8 cellular contexts compared by ENCODE assay signal in the genomic region with DNA sequence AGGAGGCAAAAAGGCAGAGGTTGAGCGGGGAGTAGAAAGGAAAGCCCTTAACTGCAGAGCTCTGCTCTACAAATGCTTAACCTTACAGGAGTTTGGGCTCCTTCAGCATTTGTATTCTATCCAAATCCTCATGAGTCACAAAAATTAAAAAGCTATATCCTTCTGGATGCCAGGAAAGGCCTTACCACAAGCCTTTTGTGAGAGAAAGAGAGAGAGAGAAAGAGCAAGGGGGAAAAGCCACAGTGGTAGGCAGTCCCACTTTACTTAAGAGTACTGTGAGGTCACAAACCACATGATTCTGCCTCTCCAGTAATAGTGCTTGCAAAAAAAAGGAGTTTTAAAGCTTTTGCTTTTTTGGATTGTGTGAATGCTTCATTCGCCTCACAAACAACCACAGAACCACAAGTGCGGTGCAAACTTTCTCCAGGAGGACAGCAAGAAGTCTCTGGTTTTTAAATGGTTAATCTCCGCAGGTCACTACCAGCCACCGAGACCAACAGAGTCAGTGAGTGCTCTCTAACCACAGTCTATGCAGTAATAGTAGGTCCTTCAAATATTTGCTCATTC. TPM values are rescaled to one million over a fixed set of nuclear protein-coding genes. Genes with fewer than 3 reads are reported as not detected.
DNase-seq lines count a peak whose midpoint lies in the region; ATAC-seq and TF ChIP-seq lines count a peak whose summit lies in the region.

A gene (plus strand): TSS at position 375 of the 567 bp plus-strand sequence. CDS start 397 bp downstream, outside the sequence.

- WGBS in sigmoid colon, 2 donors, result 65 to 75% methylated on average over 5 of the region's 5 CpGs
- WGBS in stomach, 5 donors, result 37 to 54% (median 50%) methylated on average over 5 of the region's 5 CpGs

- H3K36me3 ChIP-seq in sigmoid colon (no peaks in the 10 kb centered on the region), stomach (no peaks in the 10 kb centered on the region)

- ATAC-seq in omental fat pad (ENCODE audit: low FRiP score), result peak; percentile 51
- no peak for ATAC-seq in HG02870 (IDR thresholded peaks at IDR 0.05; ENCODE audit: unreplicated experiment)

- H3K27ac ChIP-seq in sigmoid colon, result peak within 1 kb of the TSS in 1 of 4 donors; percentile 22
- peak within 1 kb of the TSS in 1 of 5 donors; percentile 3 for H3K27ac ChIP-seq in stomach

- no peaks in the 10 kb centered on the region for H3K27me3 ChIP-seq in sigmoid colon
- H3K27me3 ChIP-seq in stomach, result no peaks in the 10 kb centered on the region

- intact Hi-C loops in sigmoid colon (cut with DNase I), result no loop called here
- intact Hi-C loops in stomach (cut with DNase I; ENCODE audit: low total_unique reads), result no loop called here

- no peak within 1 kb of the TSS for H3K4me3 ChIP-seq in epithelial cell of esophagus (ENCODE audit: low read length)
- peak within 1 kb of the TSS in 2 of 4 donors; percentile 8 to 12 for H3K4me3 ChIP-seq in sigmoid colon
- H3K4me3 ChIP-seq in stomach, result peak within 1 kb of the TSS in 2 of 4 donors; percentile 9 to 21

- H3K9me3 ChIP-seq in sigmoid colon (no peaks in the 10 kb centered on the region), stomach (no peaks in the 10 kb centered on the region)

- TF ChIP-seq EP300 in sigmoid colon (IDR thresholded peaks at IDR 0.05) (no peak), stomach (IDR thresholded peaks at IDR 0.05) (no peak)

- DNase-seq in EL (peak; percentile 68), OCI-M1 (lab: John Stamatoyannopoulos, UW) (peak; percentile 89), epithelial cell of esophagus (ENCODE audit: low read depth) (peak; percentile 13), omental fat pad (ENCODE audit: low spot score) (no peak), sigmoid colon (no peak), stomach (no peak), NCI-H1105 treated with DMSO at 0.1 percent for 48 hours (lab: John Stamatoyannopoulos, UW) (no peak)

- no peak for TF ChIP-seq POLR2A in sigmoid colon (IDR thresholded peaks at IDR 0.05)
- TF ChIP-seq POLR2A in stomach (IDR thresholded peaks at IDR 0.05), result no peak

- H3K4me1 ChIP-seq in sigmoid colon, result peaks cover 0 to 12% (median 5%) of the 10 kb centered on the region in 4 donors
- H3K4me1 ChIP-seq in stomach, result peaks cover 5 to 15% (median 8%) of the 10 kb centered on the region in 4 donors

- TF ChIP-seq CTCF in epithelial cell of esophagus (IDR thresholded peaks at IDR 0.05; ENCODE audit: insufficient read depth, low read depth, low read length, missing control alignments) (no peak), omental fat pad (IDR thresholded peaks at IDR 0.05) (no peak), sigmoid colon (IDR thresholded peaks at IDR 0.05) (no peak), stomach (IDR thresholded peaks at IDR 0.05) (no peak)

RNA-seq across cellular contexts. Expression of the gene that starts here (rescaled TPM):
- total RNA-seq in omental fat pad (1 to 10 TPM in 2 of 4 donors, under 1 TPM in 2; 0.65 to 2.4 (median 1.3) TPM), sigmoid colon (1 to 10 TPM; 2.9 to 4.7 (median 4.4) TPM), stomach (10 to 100 TPM in 2 of 5 donors, 1 to 10 TPM in 2, not detected in 1; 2.3 to 18.7 (median 7.8) TPM)
- polyA plus RNA-seq in sigmoid colon (1 to 10 TPM in 2 of 3 donors, under 1 TPM in 1; 0.92 to 2.5 (median 1.2) TPM), stomach (1 to 10 TPM in 2 of 3 donors, under 1 TPM in 1; 0.80 to 2.7 (median 2.3) TPM)

Comparison
In these comparisons a context has a peak if more than half of its experiments do, and no peak if none do; other contexts are left out.
1. DNase-seq: peak in EL (single experiment), OCI-M1 (single experiment) and epithelial cell of esophagus (single experiment); none in omental fat pad (single experiment), sigmoid colon (single experiment), stomach (single experiment) and NCI-H1105 treated with DMSO at 0.1 percent for 48 hours (single experiment).